8 cellular contexts compared by ENCODE assay signal in the genomic region with DNA sequence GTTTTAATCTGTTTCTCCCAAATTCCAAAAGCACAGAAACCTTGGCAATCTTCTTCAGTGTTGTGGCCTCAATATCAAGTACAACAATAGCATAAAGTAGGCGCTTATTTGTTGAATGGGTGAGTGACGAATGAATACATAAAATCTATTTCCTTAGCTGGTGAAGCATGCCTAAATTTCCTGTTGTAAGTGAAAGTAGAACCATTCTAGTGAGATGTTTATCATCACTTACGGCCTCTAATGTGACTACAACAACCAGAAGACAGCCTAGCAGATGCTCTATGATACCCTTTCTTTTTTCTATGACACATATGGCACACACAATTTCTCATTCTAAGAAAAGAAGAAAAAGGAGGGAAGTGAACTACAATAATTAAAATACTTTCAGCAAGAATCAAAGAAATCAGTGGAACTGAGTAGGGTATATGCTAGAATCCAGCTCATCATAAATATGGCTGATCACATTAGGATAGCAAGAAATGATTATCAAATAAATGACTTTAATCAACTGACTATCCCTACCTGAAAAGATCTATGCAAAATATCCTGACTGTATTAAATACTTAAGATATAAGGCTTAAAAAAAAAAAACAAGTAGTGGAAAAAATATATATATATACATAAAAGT.
A peak's percentile ranks its signal among the peaks of the same experiment; 100 is the strongest.
DNase-seq lines count a peak whose midpoint lies in the region; ATAC-seq lines count a peak whose summit lies in the region.
"Had no signal": no experiment of that assay in that cellular context is flagged by ENCODE, and none has a peak within 500 bp of the region (broad histone marks: within the 10 kb centered on the region; RNA-seq: fewer than 3 reads in every experiment).

No MANE protein-coding gene starts in this region.

- ATAC-seq in GM18519 (IDR thresholded peaks at IDR 0.05; ENCODE audit: low FRiP score, unreplicated experiment) (peak; percentile 71), GM21529 (IDR thresholded peaks at IDR 0.05; ENCODE audit: unreplicated experiment) (peak; percentile 87), T-cell (replicated peaks in 1 of 4) (peak; percentile 91 to 98 (median 96)), naive B cell (ENCODE audit: low read depth in 2 of 2) (peak; percentile 93 to 96), esophagus mucosa (no peak), HG02588 (IDR thresholded peaks at IDR 0.05; ENCODE audit: unreplicated experiment) (no peak), GM19324 (IDR thresholded peaks at IDR 0.05; ENCODE audit: low FRiP score, unreplicated experiment) (no peak)

- H3K4me3 Mint-ChIP-seq in T-cell: peak overlapping the region; percentile 57 to 60 (median 57)
- H3K4me3 Mint-ChIP-seq in naive B cell: peak overlapping the region; percentile 0 to 85 (median 80)

- H3K27me3 Mint-ChIP-seq in T-cell (no peaks in the 10 kb centered on the region), naive B cell (no peaks in the 10 kb centered on the region)

- H3K36me3 Mint-ChIP-seq in T-cell: peaks cover 39% of the 10 kb centered on the region
- peaks cover 3 to 24% of the 10 kb centered on the region in 2 donors for H3K36me3 Mint-ChIP-seq in naive B cell

- CTCF ChIA-PET in T-cell (lab: Charles Lee): interaction anchor here in 1 of 2 donors (0.6 to 2.1 kb wide), 5 partner anchors 10 to 880 kb away, joined by 3 to 6 read pairs (median 5); no protein-coding TSS in a partner anchor

- no peaks in the 10 kb centered on the region for H3K9me3 Mint-ChIP-seq in T-cell
- peaks cover 0 to 4% (median 0%) of the 10 kb centered on the region in 7 donors for H3K9me3 Mint-ChIP-seq in naive B cell

- H3K4me1 Mint-ChIP-seq in T-cell: peaks cover 23 to 28% (median 24%) of the 10 kb centered on the region in 3 donors
- peaks cover 19 to 29% (median 26%) of the 10 kb centered on the region in 3 donors for H3K4me1 Mint-ChIP-seq in naive B cell

- POLR2A ChIA-PET in T-cell (lab: Charles Lee): interaction anchor here (0.5 to 0.7 kb wide), 3 partner anchors 131 to 875 kb away, joined by 3 to 5 read pairs (median 4); a partner anchor contains a TSS

- H3K27ac Mint-ChIP-seq in T-cell (peak overlapping the region; percentile 91 to 95), naive B cell (peak overlapping the region; percentile 98 to 100 (median 99))

- DNase-seq in T-cell (no peak), naive B cell (peak; percentile 71)
- DNase-seq: NCI-H446 had no signal

Comparison
In these comparisons a context has a peak if more than half of its experiments do, and no peak if none do; other contexts are left out.
1. ATAC-seq: peak in GM18519 (single experiment), GM21529 (single experiment), T-cell (4 of 4) and naive B cell (2 of 2); none in esophagus mucosa (single experiment), HG02588 (single experiment) and GM19324 (single experiment).